ENCODE assay signal across 28 cellular contexts in genomic region chr11:14254533-14255530, GRCh38.
"Had no signal": no experiment of that assay in that cellular context is flagged by ENCODE, and none has a peak within 500 bp of the region (broad histone marks: within the 10 kb centered on the region; RNA-seq: fewer than 3 reads in every experiment).

No MANE protein-coding gene starts in this region.

- H3K9me3 ChIP-seq: adrenal gland, body of pancreas, colonic mucosa, left lung, psoas muscle, sigmoid colon, testis, transverse colon, vagina had no signal

- H3K27ac ChIP-seq: body of pancreas, colonic mucosa, parathyroid adenoma, psoas muscle, sigmoid colon, testis, transverse colon, vagina, VCaP had no signal

- H3K27me3 Mint-ChIP-seq: activated naive CD8-positive, alpha-beta T cell treated with anti-CD3 and anti-CD28 coated beads for 36 hours had no signal

- DNase-seq: activated CD4-positive, alpha-beta T cell treated with anti-CD3 and anti-CD28 coated beads for 4 hours; activated CD4-positive, alpha-beta T cell treated with anti-CD3 and anti-CD28 coated beads, Interleukin-2, amount 50 U/mL, for 4 hours; activated effector memory CD4-positive, alpha-beta T cell treated with Interleukin-2 at 50 U/mL for 16 hours; activated naive CD4-positive, alpha-beta T cell treated with Interleukin-2 at 50 U/mL for 16 hours; activated naive CD8-positive, alpha-beta T cell treated with anti-CD3 and anti-CD28 coated beads for 36 hours; activated T-cell treated with anti-CD3 and anti-CD28 coated beads for 4 hours; aorta; body of pancreas; colonic mucosa; effector CD8-positive, alpha-beta T cell; head of caudate nucleus; hypothalamus; immature natural killer cell; left lung; mammary epithelial cell; nephron progenitor cell; occipital lobe; psoas muscle; sigmoid colon; small intestine; stimulated activated CD4-positive, alpha-beta T cell treated with anti-CD3 and anti-CD28 coated beads, Interleukin-1b, Interleukin-23, amount 100 ng/mL, for 48 hours; stimulated activated naive CD4-positive, alpha-beta T cell treated with Interleukin-2 at 50 U/mL for 16 hours; testis; transverse colon had no signal

- H3K9ac ChIP-seq: parathyroid adenoma had no signal

- H3K4me3 Mint-ChIP-seq: activated naive CD8-positive, alpha-beta T cell treated with anti-CD3 and anti-CD28 coated beads for 36 hours; immature natural killer cell; nephron progenitor cell had no signal

- H3K27me3 ChIP-seq: adrenal gland, body of pancreas, colonic mucosa, sigmoid colon, testis, transverse colon, vagina had no signal

- H3K4me1 Mint-ChIP-seq: activated naive CD8-positive, alpha-beta T cell treated with anti-CD3 and anti-CD28 coated beads for 36 hours; immature natural killer cell had no signal

- H3K9me3 Mint-ChIP-seq: activated naive CD8-positive, alpha-beta T cell treated with anti-CD3 and anti-CD28 coated beads for 36 hours; immature natural killer cell; nephron progenitor cell had no signal

- H3K27ac Mint-ChIP-seq: activated naive CD8-positive, alpha-beta T cell treated with anti-CD3 and anti-CD28 coated beads for 36 hours; nephron progenitor cell had no signal

- H3K4me1 ChIP-seq: adrenal gland, body of pancreas, parathyroid adenoma, psoas muscle, sigmoid colon, testis, vagina had no signal

- H3K79me2 ChIP-seq: parathyroid adenoma had no signal

- H2AFZ ChIP-seq: parathyroid adenoma had no signal

- H3K4me3 ChIP-seq: adrenal gland, body of pancreas, colonic mucosa, left lung, psoas muscle, sigmoid colon, testis, transverse colon, vagina had no signal

- H3K36me3 Mint-ChIP-seq: activated naive CD8-positive, alpha-beta T cell treated with anti-CD3 and anti-CD28 coated beads for 36 hours; immature natural killer cell had no signal

- H3K36me3 ChIP-seq: adrenal gland, colonic mucosa, left lung, sigmoid colon, transverse colon, vagina had no signal
